8 cellular contexts compared by ENCODE assay signal in the genomic region with DNA sequence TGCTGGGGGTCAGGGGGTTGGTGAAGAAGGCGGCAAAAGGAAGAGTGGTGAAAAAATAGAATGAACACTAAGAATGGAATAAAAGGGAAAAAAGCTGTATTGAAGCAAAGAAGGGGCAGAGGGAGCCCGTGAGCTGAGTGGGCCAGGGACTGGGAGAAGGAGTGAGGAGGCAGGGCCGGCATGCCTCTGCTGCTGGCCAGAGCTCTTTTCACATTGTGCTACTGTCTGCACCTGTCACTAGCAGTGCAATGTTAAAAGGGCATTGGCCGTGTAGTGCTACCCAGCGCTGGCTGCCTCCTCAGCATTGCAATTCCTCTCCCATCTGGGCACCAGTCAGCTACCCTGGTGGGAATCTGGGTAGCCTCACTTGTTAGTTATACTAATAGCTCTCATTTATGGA. TPM values are rescaled to one million over a fixed set of nuclear protein-coding genes. Genes with fewer than 3 reads are reported as not detected.
DNase-seq lines count a peak whose midpoint lies in the region; ATAC-seq, FAIRE-seq and TF ChIP-seq lines count a peak whose summit lies in the region.

No MANE protein-coding gene starts in this region.

- DNase-seq in BE2C (peak; percentile 31), HFF-Myc (ENCODE audit: extremely low read depth, low read depth) (no peak), astrocyte (ENCODE audit: low read depth) (no peak), HepG2 (ENCODE audit: low spot score) (no peak)
- no peak for DNase-seq in stimulated activated naive CD8-positive, alpha-beta T cell treated with anti-CD3 and anti-CD28 coated beads, Interleukin-15, Interleukin-2, amounts not matched to agents 100 U/mL and 50 U/mL, for 24 hours
- no peak for DNase-seq in stimulated activated CD4-positive, alpha-beta T cell treated with anti-CD3 and anti-CD28 coated beads, Interleukin-4, amount 100 ng/mL, for 4 hours

- H2AFZ ChIP-seq in astrocyte (ENCODE audit: low read depth, low read length) = no peak overlapping the region
- no peak overlapping the region for H2AFZ ChIP-seq in HepG2 (ENCODE audit: low read length)

- peak overlapping the region; percentile 93 for H3K9ac ChIP-seq in astrocyte (ENCODE audit: low read length)
- H3K9ac ChIP-seq in HepG2 (ENCODE audit: insufficient read depth, low read depth, low read length) = no peak overlapping the region

- CTCF ChIA-PET in HepG2 (lab: Yijun Ruan, JAX; ENCODE audit: low intra/inter-chr PET ratio, low total read pairs) = interaction anchor here (1.0 to 7.0 kb wide), 6 partner anchors 73 to 296 kb away, joined by 3 to 79 read pairs (median 6); partner anchors contain the start of gene UBE2L6

- POLR2A ChIA-PET in HepG2 (lab: Yijun Ruan, JAX) = interaction anchor here (0.9 to 4.3 kb wide), 13 partner anchors 11 to 295 kb away, joined by 3 to 33 read pairs (median 4); partner anchors contain the start of genes RTN4RL2, SERPING1, TIMM10 and UBE2L6

- H3K36me3 Mint-ChIP-seq in astrocyte (ENCODE audit: low read depth, unreplicated experiment) = no peaks in the 10 kb centered on the region

- H3K9me3 Mint-ChIP-seq in astrocyte (ENCODE audit: unreplicated experiment) = no peaks in the 10 kb centered on the region

- H3K4me1 Mint-ChIP-seq in astrocyte (ENCODE audit: low read depth, unreplicated experiment) = peaks cover 39% of the 10 kb centered on the region

- TF ChIP-seq EP300 in HepG2 (IDR thresholded peaks at IDR 0.05; ENCODE audit: low read depth in 2 of 2, low read length in 2 of 2) (no peak), HepG2 (CRISPR knock-in tag; IDR thresholded peaks at IDR 0.05; ENCODE audit: borderline replicate concordance) (no peak)

- TF ChIP-seq RAD21 in HepG2 (CRISPR knock-in tag; IDR thresholded peaks at IDR 0.05) = no peak

- H3K27me3 ChIP-seq in BE2C = peaks cover under 1% of the 10 kb centered on the region
- H3K27me3 ChIP-seq in astrocyte (ENCODE audit: insufficient read depth, low read length) = peaks cover 7% of the 10 kb centered on the region
- H3K27me3 ChIP-seq in HepG2 (ENCODE audit: control insufficient read depth in 1 of 2, insufficient read depth in 2 of 2, low read length in 2 of 2) = peaks cover 0 to 6% of the 10 kb centered on the region in 2 experiments; a peak in 3 of 5 replicates

- H3K27ac ChIP-seq in astrocyte (ENCODE audit: low read depth, low read length) = no peak overlapping the region
- H3K27ac ChIP-seq in HepG2 (ENCODE audit: extremely low read length, insufficient read depth, low read length) = no peak overlapping the region

- no peak for TF ChIP-seq POLR2A in HepG2 (IDR thresholded peaks at IDR 0.05; ENCODE audit: insufficient read depth in 1 of 2, low read depth in 2 of 2, low read length in 2 of 2)

- H3K4me1 ChIP-seq in BE2C = no peaks in the 10 kb centered on the region
- H3K4me1 ChIP-seq in astrocyte (ENCODE audit: insufficient read depth, low read length) = peaks cover 27% of the 10 kb centered on the region
- peaks cover 42% of the 10 kb centered on the region for H3K4me1 ChIP-seq in HepG2 (ENCODE audit: insufficient read depth, low read length)

- H3K4me2 ChIP-seq in astrocyte (ENCODE audit: low read length) = peak overlapping the region; percentile 100
- H3K4me2 ChIP-seq in HepG2 (ENCODE audit: low read depth, low read length) = peak overlapping the region; percentile 86

- peak overlapping the region; percentile 75 for H3K27ac Mint-ChIP-seq in astrocyte (ENCODE audit: unreplicated experiment)

- H3K4me3 ChIP-seq in BE2C (ENCODE audit: low read depth, low read length) (no peak overlapping the region), HFF-Myc (replicated peaks; ENCODE audit: low read depth, low read length) (no peak overlapping the region; the same call in 1 of the 2 replicates), astrocyte (ENCODE audit: insufficient read depth, low read depth, low read length) (no peak overlapping the region), HepG2 (replicated peaks in 1 of 3; ENCODE audit: insufficient read depth in 1 of 3, low read depth in 2 of 3, low read length in 3 of 3) (no peak overlapping the region)

- 41% methylated on average over 4 of the region's 5 CpGs for WGBS in HepG2 (ENCODE audit: low lambda C conversion rate)

- FAIRE-seq in astrocyte (lab: Jason Lieb, UNC) (no peak), HepG2 (lab: Jason Lieb, UNC) (no peak)

- in situ Hi-C loops in HepG2 (cut with HindIII; ENCODE audit: extremely low pct_ligation_motif_present, low pct_unique_long_range_greater_than_20kb) = loop anchor here (5.0 to 10.0 kb wide), 3 partner anchors 74 to 294 kb away; partner anchors contain the start of gene UBE2L6

- H4K20me1 ChIP-seq in astrocyte (ENCODE audit: insufficient read depth, low read length) (peaks cover 66% of the 10 kb centered on the region), HepG2 (ENCODE audit: insufficient read depth, low read length) (no peaks in the 10 kb centered on the region)

- H3K36me3 ChIP-seq in BE2C (no peaks in the 10 kb centered on the region), astrocyte (ENCODE audit: insufficient read depth, low read length) (no peaks in the 10 kb centered on the region), HepG2 (replicated peaks in 1 of 2; ENCODE audit: control insufficient read depth in 1 of 2, insufficient read depth in 2 of 2, low read length in 2 of 2) (no peaks in the 10 kb centered on the region)

- H3K79me2 ChIP-seq in astrocyte (ENCODE audit: insufficient read depth, low read length) = peaks cover 40% of the 10 kb centered on the region
- no peaks in the 10 kb centered on the region for H3K79me2 ChIP-seq in HepG2 (ENCODE audit: insufficient read depth, low read length)

- peak overlapping the region; percentile 95 for H3K4me3 Mint-ChIP-seq in astrocyte (ENCODE audit: unreplicated experiment)

- no peaks in the 10 kb centered on the region for H3K27me3 Mint-ChIP-seq in astrocyte (ENCODE audit: low read depth, unreplicated experiment)

- intact Hi-C loops in HepG2 (cut with micrococcal nuclease; ENCODE audit: unreplicated experiment) = loop anchor here (1.0 to 5.0 kb wide), 2 partner anchors 109 to 184 kb away; partner anchors contain the start of gene TIMM10

- BruUV-seq in HepG2 (replicated peaks; lab: Mats Ljungman, UMichigan) = no TSS peak

- TF ChIP-seq CTCF in BE2C (IDR thresholded peaks at IDR 0.05; ENCODE audit: low read depth, low read length) (peak; percentile 22), HFF-Myc (IDR thresholded peaks at IDR 0.05; ENCODE audit: low read depth, low read length, missing control alignments) (peak; percentile 31), astrocyte (IDR thresholded peaks at IDR 0.05; ENCODE audit: insufficient read depth, low read depth, low read length) (peak; percentile 21), HepG2 (CRISPR knock-in tag; IDR thresholded peaks at IDR 0.05) (peak; percentile 28; the same call in 1 of the 2 replicates)

- H3K9me3 ChIP-seq in BE2C (no peaks in the 10 kb centered on the region), astrocyte (ENCODE audit: insufficient read depth, low read depth, low read length) (no peaks in the 10 kb centered on the region), HepG2 (ENCODE audit: low read length) (no peaks in the 10 kb centered on the region)

- peak; percentile 54 for ATAC-seq in HepG2
- no peak for ATAC-seq in GM18520 (IDR thresholded peaks at IDR 0.05; ENCODE audit: unreplicated experiment)
- no peak for ATAC-seq in stimulated activated naive CD8-positive, alpha-beta T cell treated with anti-CD3 and anti-CD28 coated beads, Interleukin-15, Interleukin-2, amounts not matched to agents 100 U/mL and 50 U/mL, for 24 hours
- ATAC-seq in esophagus mucosa = no peak

RNA-seq across cellular contexts. Expression of gene YPEL4, which starts 8.7 kb away (rescaled TPM):
- polyA plus RNA-seq in BE2C (2012; ENCODE audit: insufficient read depth, insufficient read length, low read depth) = not detected
- total RNA-seq in astrocyte = 0.09 and 0.62 TPM in 2 replicates
- total RNA-seq in HepG2 (2016; rRNA removed; fragmentation: Illumina TruSeq; extraction: Trizol) = not detected in 2 replicates
- not detected in 2 replicates for total RNA-seq in HepG2 (2016; cell fraction: cytosol; rRNA removed; fragmentation: Illumina TruSeq; extraction: Trizol; ENCODE audit: low read depth)
- total RNA-seq in HepG2 (2016; cell fraction: insoluble cytoplasmic fraction; rRNA removed; fragmentation: Illumina TruSeq; extraction: Trizol) = not detected in 2 replicates
- total RNA-seq in HepG2 (2016; cell fraction: membrane; rRNA removed; fragmentation: Illumina TruSeq; extraction: Trizol) = not detected in 2 replicates
- not detected in 2 replicates for total RNA-seq in HepG2 (2016; cell fraction: nucleus; rRNA removed; fragmentation: Illumina TruSeq; extraction: Trizol)
- 0.04 TPM in 1 of 2 replicates, not detected in the other for polyA plus RNA-seq in HepG2 (2011; rRNA removed)
- polyA plus RNA-seq in HepG2 (2011; cell fraction: cytosol; rRNA removed) = 0.05 TPM in 1 of 2 replicates, not detected in the other
- 0.10 TPM in 1 of 2 replicates, not detected in the other for polyA plus RNA-seq in HepG2 (2011; cell fraction: nucleus; rRNA removed)
- polyA plus RNA-seq in HepG2 (2012) = 0.17 and 0.20 TPM in 2 replicates
- polyA plus RNA-seq in HepG2 (2016; cell fraction: cytosol; fragmentation: Illumina TruSeq; extraction: Trizol; ENCODE audit: low read depth) = not detected in 2 replicates
- polyA plus RNA-seq in HepG2 (2016; cell fraction: insoluble cytoplasmic fraction; fragmentation: Illumina TruSeq; extraction: Trizol; ENCODE audit: low read depth) = not detected in 2 replicates
- polyA plus RNA-seq in HepG2 (2016; cell fraction: membrane; fragmentation: Illumina TruSeq; extraction: Trizol; ENCODE audit: low read depth) = not detected in 2 replicates
- polyA plus RNA-seq in HepG2 (2016; cell fraction: nucleus; fragmentation: Illumina TruSeq; extraction: Trizol; ENCODE audit: insufficient read depth, low read depth) = not detected in 2 replicates
- polyA minus RNA-seq in HepG2 (2011; rRNA and poly(A)+ RNA removed; ENCODE audit: low replicate concordance) = not detected in 2 replicates
- polyA minus RNA-seq in HepG2 (2011; cell fraction: cytosol; rRNA and poly(A)+ RNA removed) = not detected in 2 replicates
- polyA minus RNA-seq in HepG2 (2011; cell fraction: nucleus; rRNA and poly(A)+ RNA removed) = not detected in 2 replicates
- total RNA-seq in esophagus mucosa = not detected

RNA-seq across cellular contexts. Expression of gene CLP1, which starts 16.6 kb away (rescaled TPM):
- 27.5 TPM for polyA plus RNA-seq in BE2C (2012; ENCODE audit: insufficient read depth, insufficient read length, low read depth)
- 19.1 and 21.4 TPM in 2 replicates for total RNA-seq in astrocyte
- total RNA-seq in HepG2 (2016; rRNA removed; fragmentation: Illumina TruSeq; extraction: Trizol) = 24.8 and 41.9 TPM in 2 replicates
- total RNA-seq in HepG2 (2016; cell fraction: cytosol; rRNA removed; fragmentation: Illumina TruSeq; extraction: Trizol; ENCODE audit: low read depth) = 4.7 and 5.1 TPM in 2 replicates
- total RNA-seq in HepG2 (2016; cell fraction: insoluble cytoplasmic fraction; rRNA removed; fragmentation: Illumina TruSeq; extraction: Trizol) = 26.5 and 41.5 TPM in 2 replicates
- 8.1 and 10.5 TPM in 2 replicates for total RNA-seq in HepG2 (2016; cell fraction: membrane; rRNA removed; fragmentation: Illumina TruSeq; extraction: Trizol)
- total RNA-seq in HepG2 (2016; cell fraction: nucleus; rRNA removed; fragmentation: Illumina TruSeq; extraction: Trizol) = 11.3 and 13.5 TPM in 2 replicates
- polyA plus RNA-seq in HepG2 (2011; rRNA removed) = 13.3 and 14.6 TPM in 2 replicates
- 16.9 and 20.8 TPM in 2 replicates for polyA plus RNA-seq in HepG2 (2011; cell fraction: cytosol; rRNA removed)
- 10.1 and 10.3 TPM in 2 replicates for polyA plus RNA-seq in HepG2 (2011; cell fraction: nucleus; rRNA removed)
- polyA plus RNA-seq in HepG2 (2012) = 9.8 and 13.0 TPM in 2 replicates
- polyA plus RNA-seq in HepG2 (2016; cell fraction: cytosol; fragmentation: Illumina TruSeq; extraction: Trizol; ENCODE audit: low read depth) = 1.6 and 1.8 TPM in 2 replicates
- 30.1 and 32.4 TPM in 2 replicates for polyA plus RNA-seq in HepG2 (2016; cell fraction: insoluble cytoplasmic fraction; fragmentation: Illumina TruSeq; extraction: Trizol; ENCODE audit: low read depth)
- 3.0 and 3.8 TPM in 2 replicates for polyA plus RNA-seq in HepG2 (2016; cell fraction: membrane; fragmentation: Illumina TruSeq; extraction: Trizol; ENCODE audit: low read depth)
- polyA plus RNA-seq in HepG2 (2016; cell fraction: nucleus; fragmentation: Illumina TruSeq; extraction: Trizol; ENCODE audit: insufficient read depth, low read depth) = 14.5 and 16.1 TPM in 2 replicates
- polyA minus RNA-seq in HepG2 (2011; rRNA and poly(A)+ RNA removed; ENCODE audit: low replicate concordance) = 25.6 and 33.0 TPM in 2 replicates
- 7.0 and 7.7 TPM in 2 replicates for polyA minus RNA-seq in HepG2 (2011; cell fraction: cytosol; rRNA and poly(A)+ RNA removed)
- polyA minus RNA-seq in HepG2 (2011; cell fraction: nucleus; rRNA and poly(A)+ RNA removed) = 4.4 and 5.3 TPM in 2 replicates
- total RNA-seq in esophagus mucosa = 10.6 TPM

RNA-seq across cellular contexts. Expression of gene ZDHHC5, which starts 26.9 kb away (rescaled TPM):
- polyA plus RNA-seq in BE2C (2012; ENCODE audit: insufficient read depth, insufficient read length, low read depth) = 42.9 TPM
- total RNA-seq in astrocyte = 89.8 and 94.7 TPM in 2 replicates
- 20.3 and 26.6 TPM in 2 replicates for total RNA-seq in HepG2 (2016; rRNA removed; fragmentation: Illumina TruSeq; extraction: Trizol)
- 6.3 and 6.7 TPM in 2 replicates for total RNA-seq in HepG2 (2016; cell fraction: cytosol; rRNA removed; fragmentation: Illumina TruSeq; extraction: Trizol; ENCODE audit: low read depth)
- total RNA-seq in HepG2 (2016; cell fraction: insoluble cytoplasmic fraction; rRNA removed; fragmentation: Illumina TruSeq; extraction: Trizol) = 18.8 and 25.9 TPM in 2 replicates
- 19.1 and 20.9 TPM in 2 replicates for total RNA-seq in HepG2 (2016; cell fraction: membrane; rRNA removed; fragmentation: Illumina TruSeq; extraction: Trizol)
- 28.7 and 30.0 TPM in 2 replicates for total RNA-seq in HepG2 (2016; cell fraction: nucleus; rRNA removed; fragmentation: Illumina TruSeq; extraction: Trizol)
- 34.0 and 42.4 TPM in 2 replicates for polyA plus RNA-seq in HepG2 (2011; rRNA removed)
- polyA plus RNA-seq in HepG2 (2011; cell fraction: cytosol; rRNA removed) = 27.4 and 33.9 TPM in 2 replicates
- 28.1 and 30.8 TPM in 2 replicates for polyA plus RNA-seq in HepG2 (2011; cell fraction: nucleus; rRNA removed)
- 20.6 and 23.1 TPM in 2 replicates for polyA plus RNA-seq in HepG2 (2012)
- 3.1 and 3.8 TPM in 2 replicates for polyA plus RNA-seq in HepG2 (2016; cell fraction: cytosol; fragmentation: Illumina TruSeq; extraction: Trizol; ENCODE audit: low read depth)
- polyA plus RNA-seq in HepG2 (2016; cell fraction: insoluble cytoplasmic fraction; fragmentation: Illumina TruSeq; extraction: Trizol; ENCODE audit: low read depth) = 19.0 and 21.5 TPM in 2 replicates
- polyA plus RNA-seq in HepG2 (2016; cell fraction: membrane; fragmentation: Illumina TruSeq; extraction: Trizol; ENCODE audit: low read depth) = 11.4 and 13.6 TPM in 2 replicates
- polyA plus RNA-seq in HepG2 (2016; cell fraction: nucleus; fragmentation: Illumina TruSeq; extraction: Trizol; ENCODE audit: insufficient read depth, low read depth) = 39.9 and 44.1 TPM in 2 replicates
- polyA minus RNA-seq in HepG2 (2011; rRNA and poly(A)+ RNA removed; ENCODE audit: low replicate concordance) = 86.9 and 107 TPM in 2 replicates
- 18.9 and 25.6 TPM in 2 replicates for polyA minus RNA-seq in HepG2 (2011; cell fraction: cytosol; rRNA and poly(A)+ RNA removed)
- polyA minus RNA-seq in HepG2 (2011; cell fraction: nucleus; rRNA and poly(A)+ RNA removed) = 30.5 and 36.2 TPM in 2 replicates
- total RNA-seq in esophagus mucosa = 122 TPM

RNA-seq across cellular contexts. Expression of gene SERPING1, which starts 43.5 kb away (rescaled TPM):
- not detected for polyA plus RNA-seq in BE2C (2012; ENCODE audit: insufficient read depth, insufficient read length, low read depth)
- total RNA-seq in astrocyte (62.5 and 92.1 TPM in 2 replicates), HepG2 (2016; rRNA removed; fragmentation: Illumina TruSeq; extraction: Trizol) (1.6 and 2.0 TPM in 2 replicates), esophagus mucosa (16.7 TPM)
- total RNA-seq in HepG2 (2016; cell fraction: cytosol; rRNA removed; fragmentation: Illumina TruSeq; extraction: Trizol; ENCODE audit: low read depth) = 0.71 TPM in 2 replicates
- 1.5 and 1.9 TPM in 2 replicates for total RNA-seq in HepG2 (2016; cell fraction: insoluble cytoplasmic fraction; rRNA removed; fragmentation: Illumina TruSeq; extraction: Trizol)
- 0.87 and 1.2 TPM in 2 replicates for total RNA-seq in HepG2 (2016; cell fraction: membrane; rRNA removed; fragmentation: Illumina TruSeq; extraction: Trizol)
- 3.8 and 5.3 TPM in 2 replicates for total RNA-seq in HepG2 (2016; cell fraction: nucleus; rRNA removed; fragmentation: Illumina TruSeq; extraction: Trizol)
- 10.4 and 23.3 TPM in 2 replicates for polyA plus RNA-seq in HepG2 (2011; rRNA removed)
- 10.6 and 20.0 TPM in 2 replicates for polyA plus RNA-seq in HepG2 (2011; cell fraction: cytosol; rRNA removed)
- polyA plus RNA-seq in HepG2 (2011; cell fraction: nucleus; rRNA removed) = 13.7 and 21.4 TPM in 2 replicates
- polyA plus RNA-seq in HepG2 (2012) = 10.2 and 20.7 TPM in 2 replicates
- 2.0 and 2.4 TPM in 2 replicates for polyA plus RNA-seq in HepG2 (2016; cell fraction: cytosol; fragmentation: Illumina TruSeq; extraction: Trizol; ENCODE audit: low read depth)
- 5.1 and 5.2 TPM in 2 replicates for polyA plus RNA-seq in HepG2 (2016; cell fraction: insoluble cytoplasmic fraction; fragmentation: Illumina TruSeq; extraction: Trizol; ENCODE audit: low read depth)
- polyA plus RNA-seq in HepG2 (2016; cell fraction: membrane; fragmentation: Illumina TruSeq; extraction: Trizol; ENCODE audit: low read depth) = 2.1 and 3.4 TPM in 2 replicates
- polyA plus RNA-seq in HepG2 (2016; cell fraction: nucleus; fragmentation: Illumina TruSeq; extraction: Trizol; ENCODE audit: insufficient read depth, low read depth) = 15.9 and 17.7 TPM in 2 replicates
- 8.2 TPM in 1 of 2 replicates, not detected in the other for polyA minus RNA-seq in HepG2 (2011; rRNA and poly(A)+ RNA removed; ENCODE audit: low replicate concordance)
- polyA minus RNA-seq in HepG2 (2011; cell fraction: cytosol; rRNA and poly(A)+ RNA removed) = 4.2 and 11.2 TPM in 2 replicates
- 2.2 and 7.8 TPM in 2 replicates for polyA minus RNA-seq in HepG2 (2011; cell fraction: nucleus; rRNA and poly(A)+ RNA removed)
